Comparison of ENCODE assay signal across 30 cellular contexts in the genomic region with DNA sequence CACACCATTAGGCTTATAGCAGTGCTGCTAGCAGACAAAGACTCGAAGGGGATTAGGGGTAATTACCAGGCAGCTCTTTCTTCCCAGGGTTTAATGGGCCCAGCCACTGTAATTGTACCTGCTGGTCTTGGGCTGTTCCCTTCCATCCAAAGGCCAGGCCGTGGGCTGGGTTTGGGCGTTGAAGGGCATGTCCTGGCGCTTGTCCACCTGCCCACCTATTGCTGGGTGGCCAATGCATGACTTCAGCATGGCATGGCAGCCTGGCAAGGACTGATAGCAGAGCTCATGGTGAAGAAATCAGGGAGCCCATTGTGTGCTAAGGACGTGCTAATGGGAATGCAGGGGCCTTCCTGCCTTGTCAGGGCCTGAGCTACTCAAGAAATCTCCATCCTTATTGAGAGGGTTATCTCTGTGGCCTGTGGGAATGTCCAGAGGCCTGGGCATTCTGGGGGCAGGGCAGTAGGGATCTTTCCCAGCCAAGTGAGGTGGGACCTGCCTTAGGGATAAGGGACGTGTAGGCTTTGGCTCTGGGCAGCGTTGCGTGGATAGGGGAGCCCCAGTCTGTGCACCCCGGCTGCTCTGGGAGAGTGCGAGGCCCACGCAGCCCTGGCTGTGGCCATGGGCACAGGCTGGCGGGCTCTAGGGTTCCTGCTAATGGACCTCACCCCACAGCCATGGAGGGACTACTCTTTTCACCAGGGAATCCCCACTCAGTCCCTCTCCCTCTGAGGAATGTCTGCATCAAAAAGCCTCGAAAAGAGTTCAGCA.
DNase-seq lines count a peak whose midpoint lies in the region.
"Had no signal": no experiment of that assay in that cellular context is flagged by ENCODE, and none has a peak within 500 bp of the region (broad histone marks: within the 10 kb centered on the region; RNA-seq: fewer than 3 reads in every experiment).

No MANE protein-coding gene starts in this region.

- H3K9me3 Mint-ChIP-seq in activated T-helper 2 cell treated with anti-CD3 and anti-CD28 coated beads, Interferon-gamma antibody, Interleukin-2, Interleukin-4, amounts not matched to agents 10 μg/mL and 5 μg/mL and 100 μg/mL, durations not matched to agents 14 hours and 24 hours and 36 hours: no peaks in the 10 kb centered on the region
- peaks cover 0 to 4% (median 0%) of the 10 kb centered on the region in 5 donors for H3K9me3 Mint-ChIP-seq in CD8-positive, alpha-beta memory T cell
- H3K9me3 Mint-ChIP-seq: activated CD8-positive, alpha-beta T cell treated with anti-CD3 and anti-CD28 coated beads for 36 hours had no signal

- POLR2A ChIA-PET in CD8-positive, alpha-beta memory T cell (lab: Charles Lee): no interaction called here

- CTCF ChIA-PET in CD8-positive, alpha-beta memory T cell (lab: Charles Lee): no interaction called here

- no peak overlapping the region for H3K27ac ChIP-seq in CD8-positive, alpha-beta memory T cell (ENCODE audit: low read depth, low read length)
- H3K27ac ChIP-seq: ascending aorta, epithelial cell of prostate, pancreas, Peyer's patch, skin epidermis, upper lobe of left lung had no signal

- no peak overlapping the region for H3K27ac Mint-ChIP-seq in activated T-helper 2 cell treated with anti-CD3 and anti-CD28 coated beads, Interferon-gamma antibody, Interleukin-2, Interleukin-4, amounts not matched to agents 10 μg/mL and 5 μg/mL and 100 μg/mL, durations not matched to agents 14 hours and 24 hours and 36 hours
- H3K27ac Mint-ChIP-seq in CD8-positive, alpha-beta memory T cell: no peak overlapping the region
- H3K27ac Mint-ChIP-seq: activated CD8-positive, alpha-beta T cell treated with anti-CD3 and anti-CD28 coated beads for 36 hours; activated naive CD8-positive, alpha-beta T cell treated with anti-CD3 and anti-CD28 coated beads, Interleukin-2, amount 10 ng/mL, durations not matched to agents 7 days and 5 days; nephron progenitor cell; stimulated activated naive B cell treated with anti-CD40 and anti-IgM and Interleukin-4, amounts not matched to agents 10 μg/mL and 1 μg/mL and 100 μg/mL, for 72 hours had no signal

- H3K36me3 ChIP-seq in CD8-positive, alpha-beta memory T cell (ENCODE audit: insufficient read depth, low read length): no peaks in the 10 kb centered on the region
- H3K36me3 ChIP-seq: ascending aorta, pancreas, Peyer's patch, upper lobe of left lung had no signal

- no peaks in the 10 kb centered on the region for H3K36me3 Mint-ChIP-seq in activated T-helper 2 cell treated with anti-CD3 and anti-CD28 coated beads, Interferon-gamma antibody, Interleukin-2, Interleukin-4, amounts not matched to agents 10 μg/mL and 5 μg/mL and 100 μg/mL, durations not matched to agents 14 hours and 24 hours and 36 hours (ENCODE audit: low read depth)
- no peaks in the 10 kb centered on the region for H3K36me3 Mint-ChIP-seq in CD8-positive, alpha-beta memory T cell
- H3K36me3 Mint-ChIP-seq: CD4-positive, CD25-positive, alpha-beta regulatory T cell; stimulated activated naive B cell treated with anti-CD40 and anti-IgM and Interleukin-4, amounts not matched to agents 10 μg/mL and 1 μg/mL and 100 μg/mL, for 72 hours had no signal

- no peaks in the 10 kb centered on the region for H3K4me1 Mint-ChIP-seq in activated T-helper 2 cell treated with anti-CD3 and anti-CD28 coated beads, Interferon-gamma antibody, Interleukin-2, Interleukin-4, amounts not matched to agents 10 μg/mL and 5 μg/mL and 100 μg/mL, durations not matched to agents 14 hours and 24 hours and 36 hours (ENCODE audit: low read depth)
- H3K4me1 Mint-ChIP-seq in CD8-positive, alpha-beta memory T cell: no peaks in the 10 kb centered on the region
- H3K4me1 Mint-ChIP-seq: activated naive CD8-positive, alpha-beta T cell treated with anti-CD3 and anti-CD28 coated beads, Interleukin-2, amount 10 ng/mL, durations not matched to agents 7 days and 5 days; CD4-positive, CD25-positive, alpha-beta regulatory T cell; nephron progenitor cell; stimulated activated naive B cell treated with anti-CD40 and anti-IgM and Interleukin-4, amounts not matched to agents 10 μg/mL and 1 μg/mL and 100 μg/mL, for 72 hours had no signal

- DNase-seq in activated CD8-positive, alpha-beta memory T cell treated with anti-CD3 and anti-CD28 coated beads for 24 hours: peak; percentile 3
- no peak for DNase-seq in activated CD8-positive, alpha-beta memory T cell treated with anti-CD3 and anti-CD28 coated beads, Interleukin-2, amount 50 U/mL, for 4 hours
- DNase-seq in NCI-H524 (lab: John Stamatoyannopoulos, UW): peak; percentile 75 to 78
- DNase-seq in islet precursor cell: peak; percentile 80
- no peak for DNase-seq in iPS-NIHi11 (ENCODE audit: low spot score)
- no peak for DNase-seq in NCI-H2081 (lab: John Stamatoyannopoulos, UW)
- no peak for DNase-seq in activated T-helper 2 cell treated with anti-CD3 and anti-CD28 coated beads, Interferon-gamma antibody, Interleukin-2, Interleukin-4, amounts not matched to agents 10 μg/mL and 5 μg/mL and 100 μg/mL, durations not matched to agents 14 hours and 24 hours and 36 hours (ENCODE audit: low spot score)
- no peak for DNase-seq in CD8-positive, alpha-beta memory T cell
- DNase-seq: activated CD4-positive, alpha-beta T cell treated with anti-CD3 and anti-CD28 coated beads for 1 hour; activated CD8-positive, alpha-beta T cell treated with anti-CD3 and anti-CD28 coated beads for 36 hours; activated gamma-delta T cell; activated naive CD8-positive, alpha-beta T cell treated with anti-CD3 and anti-CD28 coated beads, Interleukin-2, amount 10 ng/mL, durations not matched to agents 7 days and 5 days; CD4-positive, CD25-positive, alpha-beta regulatory T cell; effector CD8-positive, alpha-beta T cell; EL; HCEC 1CT; hippocampal formation; left cardiac atrium; NCI-H1417 treated with DMSO at 0.1 percent for 48 hours; NCI-H510A; nephron progenitor cell; pancreas; Peyer's patch; retina; SIG-M5; stimulated activated naive B cell treated with anti-CD40 and anti-IgM and Interleukin-4, amounts not matched to agents 10 μg/mL and 1 μg/mL and 100 μg/mL, for 72 hours; upper lobe of left lung had no signal

- no peaks in the 10 kb centered on the region for H3K9me3 ChIP-seq in CD8-positive, alpha-beta memory T cell (ENCODE audit: low read length)
- H3K9me3 ChIP-seq: ascending aorta, pancreas, Peyer's patch, upper lobe of left lung had no signal

- H3K27me3 ChIP-seq in CD8-positive, alpha-beta memory T cell (ENCODE audit: insufficient read depth, low read length, poor library complexity, severe bottlenecking): no peaks in the 10 kb centered on the region
- H3K27me3 ChIP-seq: ascending aorta, pancreas, Peyer's patch, upper lobe of left lung had no signal

- no peak overlapping the region for H3K4me3 Mint-ChIP-seq in activated T-helper 2 cell treated with anti-CD3 and anti-CD28 coated beads, Interferon-gamma antibody, Interleukin-2, Interleukin-4, amounts not matched to agents 10 μg/mL and 5 μg/mL and 100 μg/mL, durations not matched to agents 14 hours and 24 hours and 36 hours (ENCODE audit: low read depth)
- H3K4me3 Mint-ChIP-seq in CD8-positive, alpha-beta memory T cell: no peak overlapping the region
- H3K4me3 Mint-ChIP-seq: activated CD8-positive, alpha-beta T cell treated with anti-CD3 and anti-CD28 coated beads for 36 hours; activated naive CD8-positive, alpha-beta T cell treated with anti-CD3 and anti-CD28 coated beads, Interleukin-2, amount 10 ng/mL, durations not matched to agents 7 days and 5 days; CD4-positive, CD25-positive, alpha-beta regulatory T cell; nephron progenitor cell; stimulated activated naive B cell treated with anti-CD40 and anti-IgM and Interleukin-4, amounts not matched to agents 10 μg/mL and 1 μg/mL and 100 μg/mL, for 72 hours had no signal

- no peak overlapping the region for H3K4me3 ChIP-seq in CD8-positive, alpha-beta memory T cell (ENCODE audit: low read length)
- H3K4me3 ChIP-seq: ascending aorta, pancreas, Peyer's patch, skin epidermis, upper lobe of left lung had no signal

- intact Hi-C loops in activated T-helper 2 cell treated with anti-CD3 and anti-CD28 coated beads, Interferon-gamma antibody, Interleukin-2, Interleukin-4, amounts not matched to agents 10 μg/mL and 5 μg/mL and 100 μg/mL, durations not matched to agents 14 hours and 24 hours and 36 hours (cut with micrococcal nuclease): no loop called here

- peaks cover 8% of the 10 kb centered on the region for H3K27me3 Mint-ChIP-seq in activated T-helper 2 cell treated with anti-CD3 and anti-CD28 coated beads, Interferon-gamma antibody, Interleukin-2, Interleukin-4, amounts not matched to agents 10 μg/mL and 5 μg/mL and 100 μg/mL, durations not matched to agents 14 hours and 24 hours and 36 hours (ENCODE audit: low read depth)
- peaks cover 4 to 30% of the 10 kb centered on the region in 2 donors for H3K27me3 Mint-ChIP-seq in CD8-positive, alpha-beta memory T cell

- H3K4me1 ChIP-seq in CD8-positive, alpha-beta memory T cell (ENCODE audit: insufficient read depth, low read length): no peaks in the 10 kb centered on the region
- H3K4me1 ChIP-seq: ascending aorta, pancreas, Peyer's patch, upper lobe of left lung had no signal

Comparison
In these comparisons a context has a peak if more than half of its experiments do, and no peak if none do; other contexts are left out.
1. DNase-seq: peak in activated CD8-positive, alpha-beta memory T cell treated with anti-CD3 and anti-CD28 coated beads for 24 hours (single experiment), NCI-H524 (2 of 2) and islet precursor cell (single experiment); none in activated CD8-positive, alpha-beta memory T cell treated with anti-CD3 and anti-CD28 coated beads, Interleukin-2, amount 50 U/mL, for 4 hours (single experiment), iPS-NIHi11 (single experiment), NCI-H2081 (0 of 2), activated T-helper 2 cell treated with anti-CD3 and anti-CD28 coated beads, Interferon-gamma antibody, Interleukin-2, Interleukin-4, amounts not matched to agents 10 μg/mL and 5 μg/mL and 100 μg/mL, durations not matched to agents 14 hours and 24 hours and 36 hours (single experiment) and CD8-positive, alpha-beta memory T cell (0 of 5).